In genomic region chr7:11830004-11830403, GRCh38 we compare ENCODE assay signal across 24 cellular contexts. TPM values are rescaled to one million over a fixed set of nuclear protein-coding genes. Genes with fewer than 3 reads are reported as not detected.
DNase-seq lines count a peak whose midpoint lies in the region; ATAC-seq and TF ChIP-seq lines count a peak whose summit lies in the region.
"Had no signal": no experiment of that assay in that cellular context is flagged by ENCODE, and none has a peak within 500 bp of the region (broad histone marks: within the 10 kb centered on the region; RNA-seq: fewer than 3 reads in every experiment).

No MANE protein-coding gene starts in this region.

- H3K27me3 ChIP-seq in left ventricle myocardium inferior (ENCODE audit: low read depth), result peaks cover 7% of the 10 kb centered on the region
- H3K27me3 ChIP-seq in right cardiac atrium (ENCODE audit: control insufficient read depth, insufficient read depth), result no peaks in the 10 kb centered on the region
- H3K27me3 ChIP-seq in vagina, result no peaks in the 10 kb centered on the region
- no peaks in the 10 kb centered on the region for H3K27me3 ChIP-seq in tibial artery
- no peaks in the 10 kb centered on the region for H3K27me3 ChIP-seq in WERI-Rb-1 (ENCODE audit: insufficient read depth, low read depth, severe bottlenecking)
- H3K27me3 ChIP-seq: adrenal gland, brain microvascular endothelial cell had no signal

- H3K4me3 ChIP-seq in left ventricle myocardium inferior (peak overlapping the region; percentile 72), right cardiac atrium (ENCODE audit: low read length) (no peak overlapping the region), vagina (peak overlapping the region in 1 of 2 donors; percentile 47), tibial artery (no peak overlapping the region), WERI-Rb-1 (ENCODE audit: low read depth, low read length) (no peak overlapping the region)

- no peak for TF ChIP-seq POLR2A in vagina (IDR thresholded peaks at IDR 0.05)

- H3K36me3 Mint-ChIP-seq in endothelial cell (ENCODE audit: low read depth, unreplicated experiment) (no peaks in the 10 kb centered on the region), nephron progenitor cell (ENCODE audit: low read depth) (no peaks in the 10 kb centered on the region)

- no peaks in the 10 kb centered on the region for H3K27me3 Mint-ChIP-seq in endothelial cell (ENCODE audit: unreplicated experiment)
- peaks cover 12% of the 10 kb centered on the region for H3K27me3 Mint-ChIP-seq in nephron progenitor cell (ENCODE audit: low read depth, poor library complexity)

- H3K4me1 Mint-ChIP-seq in endothelial cell (ENCODE audit: unreplicated experiment) (peaks cover 32% of the 10 kb centered on the region), nephron progenitor cell (peaks cover 38% of the 10 kb centered on the region)

- peaks cover 27% of the 10 kb centered on the region for H3K4me1 ChIP-seq in left ventricle myocardium inferior
- no peaks in the 10 kb centered on the region for H3K4me1 ChIP-seq in right cardiac atrium (ENCODE audit: control insufficient read depth, insufficient read depth, low read length)
- H3K4me1 ChIP-seq in vagina, result peaks cover 5% of the 10 kb centered on the region
- H3K4me1 ChIP-seq in tibial artery, result peaks cover 0 to 14% (median 4%) of the 10 kb centered on the region in 4 donors
- H3K4me1 ChIP-seq: adrenal gland had no signal

- H3K9me3 ChIP-seq in left ventricle myocardium inferior (replicated peaks), result no peaks in the 10 kb centered on the region
- H3K9me3 ChIP-seq in right cardiac atrium (ENCODE audit: control insufficient read depth, low read length), result no peaks in the 10 kb centered on the region
- H3K9me3 ChIP-seq in vagina, result no peaks in the 10 kb centered on the region
- H3K9me3 ChIP-seq in tibial artery, result no peaks in the 10 kb centered on the region
- no peaks in the 10 kb centered on the region for H3K9me3 ChIP-seq in WERI-Rb-1 (ENCODE audit: severe bottlenecking)
- H3K9me3 ChIP-seq: adrenal gland, BLaER1, transverse colon had no signal

- H3K9me3 Mint-ChIP-seq in endothelial cell (ENCODE audit: unreplicated experiment) (no peaks in the 10 kb centered on the region), nephron progenitor cell (no peaks in the 10 kb centered on the region)
- H3K9me3 Mint-ChIP-seq: activated naive CD4-positive, alpha-beta T cell treated with anti-CD3 and anti-CD28 coated beads for 36 hours; activated T-helper 1 cell treated with anti-CD3 and anti-CD28 coated beads, Interleukin-12 subunit alpha, Interleukin-12 subunit beta, Interleukin-2, Interleukin-4 antibody, amounts not matched to agents 30 ng/mL and 10 ng/mL and 1 ng/mL, durations not matched to agents 14 hours and 24 hours and 36 hours had no signal

- H3K27ac Mint-ChIP-seq in endothelial cell (ENCODE audit: unreplicated experiment), result no peak overlapping the region
- H3K27ac Mint-ChIP-seq in nephron progenitor cell, result no peak overlapping the region
- H3K27ac Mint-ChIP-seq: activated naive CD4-positive, alpha-beta T cell treated with anti-CD3 and anti-CD28 coated beads for 36 hours; activated T-helper 1 cell treated with anti-CD3 and anti-CD28 coated beads, Interleukin-12 subunit alpha, Interleukin-12 subunit beta, Interleukin-2, Interleukin-4 antibody, amounts not matched to agents 30 ng/mL and 10 ng/mL and 1 ng/mL, durations not matched to agents 14 hours and 24 hours and 36 hours had no signal

- no peak overlapping the region for H3K27ac ChIP-seq in left ventricle myocardium inferior (replicated peaks)
- no peak overlapping the region for H3K27ac ChIP-seq in right cardiac atrium (ENCODE audit: low read length)
- peak overlapping the region; percentile 64 for H3K27ac ChIP-seq in vagina
- H3K27ac ChIP-seq in tibial artery, result no peak overlapping the region
- no peak overlapping the region for H3K27ac ChIP-seq in WERI-Rb-1
- H3K27ac ChIP-seq: BLaER1, brain microvascular endothelial cell had no signal

- H3K4me3 Mint-ChIP-seq in endothelial cell (ENCODE audit: unreplicated experiment) (peak overlapping the region; percentile 97), nephron progenitor cell (peak overlapping the region; percentile 89)
- H3K4me3 Mint-ChIP-seq: activated T-helper 1 cell treated with anti-CD3 and anti-CD28 coated beads, Interleukin-12 subunit alpha, Interleukin-12 subunit beta, Interleukin-2, Interleukin-4 antibody, amounts not matched to agents 30 ng/mL and 10 ng/mL and 1 ng/mL, durations not matched to agents 14 hours and 24 hours and 36 hours had no signal

- TF ChIP-seq CTCF in left ventricle myocardium inferior (IDR thresholded peaks at IDR 0.05; ENCODE audit: borderline replicate concordance), result no peak
- TF ChIP-seq CTCF in endothelial cell (IDR thresholded peaks at IDR 0.05; ENCODE audit: unreplicated experiment), result no peak
- no peak for TF ChIP-seq CTCF in nephron progenitor cell (IDR thresholded peaks at IDR 0.05)
- TF ChIP-seq CTCF in vagina (IDR thresholded peaks at IDR 0.05), result no peak
- no peak for TF ChIP-seq CTCF in tibial artery (IDR thresholded peaks at IDR 0.05)
- TF ChIP-seq CTCF in WERI-Rb-1 (IDR thresholded peaks at IDR 0.05; ENCODE audit: low read depth, low read length), result no peak

- H3K36me3 ChIP-seq in left ventricle myocardium inferior, result no peaks in the 10 kb centered on the region
- no peaks in the 10 kb centered on the region for H3K36me3 ChIP-seq in vagina
- no peaks in the 10 kb centered on the region for H3K36me3 ChIP-seq in tibial artery
- H3K36me3 ChIP-seq in WERI-Rb-1, result no peaks in the 10 kb centered on the region
- H3K36me3 ChIP-seq: adrenal gland, BLaER1, brain microvascular endothelial cell, transverse colon had no signal

- intact Hi-C loops in left ventricle myocardium inferior (cut with micrococcal nuclease), result loop anchor here (10.0 kb wide), 2 partner anchors 365 to 495 kb away; no protein-coding TSS in a partner anchor
- intact Hi-C loops in right cardiac atrium (cut with DNase I), result loop anchor here in 2 of 4 donors (10.0 kb wide), 1 partner anchor 495 kb away; no protein-coding TSS in a partner anchor
- intact Hi-C loops in vagina (cut with DNase I), result no loop called here
- intact Hi-C loops in tibial artery (cut with DNase I; ENCODE audit: low total_unique reads), result no loop called here

- no peak for DNase-seq in left ventricle myocardium inferior
- DNase-seq in right cardiac atrium, result no peak
- DNase-seq in endothelial cell (ENCODE audit: low spot score), result no peak
- no peak for DNase-seq in nephron progenitor cell
- DNase-seq in vagina (ENCODE audit: extremely low spot score in 2 of 2), result no peak
- no peak for DNase-seq in tibial artery
- DNase-seq in WERI-Rb-1, result no peak
- DNase-seq in GM19240 (ENCODE audit: insufficient read length, low spot score), result no peak
- DNase-seq: activated CD4-positive, alpha-beta T cell treated with anti-CD3 and anti-CD28 coated beads, Interleukin-2, amount 50 U/mL, for 4 hours; activated naive CD4-positive, alpha-beta T cell treated with anti-CD3 and anti-CD28 coated beads for 36 hours; adrenal gland; brain microvascular endothelial cell; effector CD4-positive, alpha-beta T cell; erythroblast; head of caudate nucleus; left cardiac atrium; NCI-H2029; stimulated activated CD4-positive, alpha-beta T cell treated with anti-CD3 and anti-CD28 coated beads, Interleukin-2, amount 100 ng/mL, for 24 hours; T1000; transverse colon had no signal

- no peak for ATAC-seq in right cardiac atrium
- ATAC-seq: Right ventricle myocardium inferior had no signal

RNA-seq across cellular contexts. Expression of gene THSD7A, which starts 2.0 kb away (rescaled TPM):
- total RNA-seq in left ventricle myocardium inferior (1.6 TPM), right cardiac atrium (1 to 10 TPM; 2.2 to 3.6 (median 2.4) TPM), endothelial cell (ENCODE audit: unreplicated experiment) (28.7 TPM), vagina (9.3 TPM)
- polyA plus RNA-seq in right cardiac atrium, result 0.34 TPM
- total RNA-seq: activated naive CD4-positive, alpha-beta T cell treated with anti-CD3 and anti-CD28 coated beads for 36 hours; activated T-helper 1 cell treated with anti-CD3 and anti-CD28 coated beads, Interleukin-12 subunit alpha, Interleukin-12 subunit beta, Interleukin-2, Interleukin-4 antibody, amounts not matched to agents 30 ng/mL and 10 ng/mL and 1 ng/mL, durations not matched to agents 14 hours and 24 hours and 36 hours; G401 had no signal
